In genomic region chr3:144552642-144553041, GRCh38 we compare ENCODE assay signal across 15 cellular contexts.
DNase-seq lines count a peak whose midpoint lies in the region; ATAC-seq and TF ChIP-seq lines count a peak whose summit lies in the region.
"Had no signal": no experiment of that assay in that cellular context is flagged by ENCODE, and none has a peak within 500 bp of the region (broad histone marks: within the 10 kb centered on the region; RNA-seq: fewer than 3 reads in every experiment).

No MANE protein-coding gene starts in this region.

- H2AFZ ChIP-seq in hepatocyte = no peak overlapping the region

- H3K27me3 Mint-ChIP-seq in natural killer cell (ENCODE audit: low read depth in 2 of 2) = no peaks in the 10 kb centered on the region
- H3K27me3 Mint-ChIP-seq: B cell; CD4-positive, alpha-beta T cell had no signal

- H3K4me1 Mint-ChIP-seq in natural killer cell = no peaks in the 10 kb centered on the region
- H3K4me1 Mint-ChIP-seq: B cell had no signal

- no peak overlapping the region for H3K27ac Mint-ChIP-seq in natural killer cell
- H3K27ac Mint-ChIP-seq: B cell; CD4-positive, alpha-beta T cell; HFFc6 had no signal

- H3K9me3 ChIP-seq in hepatocyte (ENCODE audit: low read depth) = no peaks in the 10 kb centered on the region

- H3K4me3 ChIP-seq in hepatocyte = no peak overlapping the region
- H3K4me3 ChIP-seq: K562 had no signal

- H3K27ac ChIP-seq in hepatocyte = peak overlapping the region; percentile 50

- DNase-seq in NCI-H146 (lab: John Stamatoyannopoulos, UW) (peak; percentile 14), NCI-H146 treated with DMSO at 0.1 percent for 48 hours (lab: John Stamatoyannopoulos, UW; ENCODE audit: unreplicated experiment) (no peak), NCI-H69 (lab: John Stamatoyannopoulos, UW) (peak; percentile 49), hepatocyte (ENCODE audit: low spot score) (no peak), natural killer cell (no peak)
- DNase-seq: C1 segment of cervical spinal cord; CD4-positive, alpha-beta T cell; DND-41; GDM1; HCEC 1CT; HFFc6 had no signal

- peaks cover 28% of the 10 kb centered on the region for H3K4me1 ChIP-seq in hepatocyte (ENCODE audit: insufficient read depth)

- intact Hi-C loops in natural killer cell (cut with micrococcal nuclease) = no loop called here

- H3K36me3 Mint-ChIP-seq in natural killer cell = no peaks in the 10 kb centered on the region

- H3K9me2 ChIP-seq in hepatocyte (replicated peaks; ENCODE audit: insufficient read depth) = no peaks in the 10 kb centered on the region

- H3K79me2 ChIP-seq in hepatocyte = no peaks in the 10 kb centered on the region

- H3K9me3 Mint-ChIP-seq in natural killer cell = peaks cover 5 to 6% of the 10 kb centered on the region in 2 donors
- H3K9me3 Mint-ChIP-seq: CD4-positive, alpha-beta T cell had no signal

- H4K20me1 ChIP-seq in hepatocyte (ENCODE audit: insufficient read depth, poor library complexity, severe bottlenecking) = no peaks in the 10 kb centered on the region

- TF ChIP-seq CTCF in hepatocyte (IDR thresholded peaks at IDR 0.05; ENCODE audit: poor library complexity) (no peak), natural killer cell (IDR thresholded peaks at IDR 0.05) (no peak)

- ATAC-seq in HG02571 (IDR thresholded peaks at IDR 0.05; ENCODE audit: unreplicated experiment) (no peak), HG03521 (IDR thresholded peaks at IDR 0.05; ENCODE audit: unreplicated experiment) (no peak), natural killer cell (no peak)
- ATAC-seq: K562 had no signal

- no peak overlapping the region for H3K4me3 Mint-ChIP-seq in natural killer cell
- H3K4me3 Mint-ChIP-seq: B cell; CD4-positive, alpha-beta T cell; HFFc6 had no signal

- no peaks in the 10 kb centered on the region for H3K36me3 ChIP-seq in hepatocyte (replicated peaks; ENCODE audit: insufficient read depth, low read depth)

- WGBS in hepatocyte (ENCODE audit: low lambda C conversion rate, missing lambda C conversion rate) = 18% methylated on average over 1 of the region's 1 CpG

- H3K27me3 ChIP-seq in hepatocyte = no peaks in the 10 kb centered on the region

- peak overlapping the region; percentile 7 for H3K4me2 ChIP-seq in hepatocyte

Comparison
In these comparisons a context has a peak if more than half of its experiments do, and no peak if none do; other contexts are left out.
1. DNase-seq: peak in NCI-H146 (single experiment) and NCI-H69 (single experiment); none in NCI-H146 treated with DMSO at 0.1 percent for 48 hours (single experiment), hepatocyte (single experiment) and natural killer cell (single experiment).